ENCODE assay signal across 27 cellular contexts in the genomic region with DNA sequence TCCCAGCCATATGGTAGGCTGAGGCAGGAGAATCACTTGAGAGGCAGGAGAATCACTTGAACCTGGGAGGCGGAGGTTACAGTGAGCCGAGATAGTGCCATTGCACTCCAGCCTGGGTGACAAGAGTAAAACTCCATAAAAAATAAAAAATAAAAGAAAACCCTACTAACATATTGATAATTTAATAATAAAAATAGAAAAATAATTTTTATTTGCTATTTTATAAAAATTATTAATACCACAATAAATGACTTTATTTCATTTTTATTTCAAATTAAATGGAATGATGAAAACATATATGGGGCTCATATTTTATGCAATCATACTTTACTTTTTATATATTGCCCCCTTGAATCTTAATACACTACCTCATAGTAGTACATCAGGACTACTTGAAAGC.
"Had no signal": no experiment of that assay in that cellular context is flagged by ENCODE, and none has a peak within 500 bp of the region (broad histone marks: within the 10 kb centered on the region; RNA-seq: fewer than 3 reads in every experiment).

No MANE protein-coding gene starts in this region.

- H3K4me3 ChIP-seq: left lung, lung, ovary, skin epidermis, tibial nerve, uterus had no signal

- H3K27me3 Mint-ChIP-seq: naive thymus-derived CD4-positive, alpha-beta T cell; progenitor cell of endocrine pancreas; stimulated activated naive CD8-positive, alpha-beta T cell treated with anti-CD3 and anti-CD28 coated beads, Interleukin-15, amount 100 ng/mL, for 72 hours; type B pancreatic cell had no signal

- DNase-seq: hypothalamus; immature natural killer cell; kidney; left colon; left lung; naive thymus-derived CD4-positive, alpha-beta T cell; ovary; retina; right cardiac atrium; stimulated activated CD4-positive, alpha-beta T cell treated with anti-CD3 and anti-CD28 coated beads, Interleukin-12 subunit alpha, Interleukin-12 subunit beta, amount 100 ng/mL, for 4 hours; stimulated activated CD4-positive, alpha-beta T cell treated with anti-CD3 and anti-CD28 coated beads, Interleukin-15, amount 100 ng/mL, for 24 hours; stimulated activated CD4-positive, alpha-beta T cell treated with anti-CD3 and anti-CD28 coated beads, Interleukin-2, amount 100 ng/mL, for 24 hours; stimulated activated CD4-positive, alpha-beta T cell treated with anti-CD3 and anti-CD28 coated beads, Interleukin-4, amount 100 ng/mL, for 1 hour; stimulated activated naive CD4-positive, alpha-beta T cell; stimulated activated naive CD8-positive, alpha-beta T cell treated with anti-CD3 and anti-CD28 coated beads, Interleukin-15, amount 100 ng/mL, for 72 hours; substantia nigra; uterus had no signal

- ATAC-seq: left colon; left lung; naive thymus-derived CD4-positive, alpha-beta T cell; natural killer cell treated with Interleukin-12 subunit alpha and Interleukin-12 subunit beta and Interleukin-15 and Interleukin-18, amount 100 ng/mL, for 72 hours; sciatic nerve; stimulated activated effector memory CD8-positive, alpha-beta T cell treated with anti-CD3 and anti-CD28 coated beads, Interleukin-12 subunit alpha, Interleukin-12 subunit beta, amount 100 ng/mL, for 72 hours; stimulated activated naive CD8-positive, alpha-beta T cell treated with anti-CD3 and anti-CD28 coated beads, Interleukin-15, amount 100 ng/mL, for 72 hours had no signal

- H3K4me1 ChIP-seq: left lung, tibial nerve, uterus had no signal

- H3K4me1 Mint-ChIP-seq: naive thymus-derived CD4-positive, alpha-beta T cell had no signal

- H3K27ac ChIP-seq: left lung, ovary, skin epidermis, tibial nerve, uterus had no signal

- FAIRE-seq: islet of Langerhans, kidney had no signal

- H3K9me3 ChIP-seq: left lung, ovary, tibial nerve, uterus had no signal

- H3K4me3 Mint-ChIP-seq: immature natural killer cell; mesothelial cell of epicardium; naive thymus-derived CD4-positive, alpha-beta T cell; natural killer cell treated with Interleukin-12 subunit alpha and Interleukin-12 subunit beta and Interleukin-15 and Interleukin-18, amount 100 ng/mL, for 72 hours; stimulated activated effector memory CD8-positive, alpha-beta T cell treated with anti-CD3 and anti-CD28 coated beads, Interleukin-12 subunit alpha, Interleukin-12 subunit beta, amount 100 ng/mL, for 72 hours; stimulated activated naive CD8-positive, alpha-beta T cell treated with anti-CD3 and anti-CD28 coated beads, Interleukin-15, amount 100 ng/mL, for 72 hours; type B pancreatic cell had no signal

- H3K27me3 ChIP-seq: left lung, ovary, tibial nerve, uterus had no signal

- H3K36me3 ChIP-seq: left lung, ovary, tibial nerve, uterus had no signal

- H3K9me3 Mint-ChIP-seq: naive thymus-derived CD4-positive, alpha-beta T cell; natural killer cell treated with Interleukin-12 subunit alpha and Interleukin-12 subunit beta and Interleukin-15 and Interleukin-18, amount 100 ng/mL, for 72 hours; stimulated activated effector memory CD8-positive, alpha-beta T cell treated with anti-CD3 and anti-CD28 coated beads, Interleukin-12 subunit alpha, Interleukin-12 subunit beta, amount 100 ng/mL, for 72 hours; stimulated activated naive CD8-positive, alpha-beta T cell treated with anti-CD3 and anti-CD28 coated beads, Interleukin-15, amount 100 ng/mL, for 72 hours; type B pancreatic cell had no signal

- H3K36me3 Mint-ChIP-seq: natural killer cell treated with Interleukin-12 subunit alpha and Interleukin-12 subunit beta and Interleukin-15 and Interleukin-18, amount 100 ng/mL, for 72 hours; stimulated activated effector memory CD8-positive, alpha-beta T cell treated with anti-CD3 and anti-CD28 coated beads, Interleukin-12 subunit alpha, Interleukin-12 subunit beta, amount 100 ng/mL, for 72 hours had no signal

- H3K27ac Mint-ChIP-seq: immature natural killer cell; mesothelial cell of epicardium; naive thymus-derived CD4-positive, alpha-beta T cell; natural killer cell treated with Interleukin-12 subunit alpha and Interleukin-12 subunit beta and Interleukin-15 and Interleukin-18, amount 100 ng/mL, for 72 hours; progenitor cell of endocrine pancreas; stimulated activated effector memory CD8-positive, alpha-beta T cell treated with anti-CD3 and anti-CD28 coated beads, Interleukin-12 subunit alpha, Interleukin-12 subunit beta, amount 100 ng/mL, for 72 hours; stimulated activated naive CD8-positive, alpha-beta T cell treated with anti-CD3 and anti-CD28 coated beads, Interleukin-15, amount 100 ng/mL, for 72 hours; type B pancreatic cell had no signal
